9 cellular contexts compared by ENCODE assay signal in the genomic region with DNA sequence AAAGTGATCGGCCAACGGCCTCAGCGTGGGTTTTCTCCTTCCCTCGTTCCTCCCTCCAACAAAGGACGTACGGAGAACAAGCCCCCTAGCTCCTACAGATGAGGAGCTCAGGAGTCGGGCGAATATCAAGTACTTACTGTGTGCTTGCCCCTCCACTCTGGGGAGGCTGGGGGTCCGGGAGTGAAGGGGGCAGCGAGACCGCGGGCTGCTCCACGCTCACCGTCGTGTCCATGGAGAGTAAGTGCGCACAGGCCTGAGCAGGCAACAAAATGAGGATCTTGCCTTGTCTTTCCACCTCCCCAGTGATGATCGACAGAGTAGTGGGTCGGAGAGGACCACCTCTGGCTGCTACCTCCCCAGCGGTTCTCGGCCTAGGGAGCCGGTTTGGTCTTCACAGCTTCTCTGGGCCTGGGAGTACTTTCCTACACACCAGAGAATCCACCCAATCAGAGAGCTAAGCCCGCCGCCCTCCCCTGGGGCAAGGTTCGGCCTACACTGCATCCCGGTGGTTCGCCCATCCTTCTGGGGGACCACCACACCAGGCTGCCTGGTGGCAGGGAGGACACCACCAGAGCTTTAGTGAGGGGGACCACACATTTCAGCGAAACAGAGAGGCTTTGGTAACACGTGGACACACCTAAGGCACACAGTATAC. TPM values are rescaled to one million over a fixed set of nuclear protein-coding genes. Genes with fewer than 3 reads are reported as not detected.
DNase-seq lines count a peak whose midpoint lies in the region; ATAC-seq and TF ChIP-seq lines count a peak whose summit lies in the region.
"Had no signal": no experiment of that assay in that cellular context is flagged by ENCODE, and none has a peak within 500 bp of the region (broad histone marks: within the 10 kb centered on the region; RNA-seq: fewer than 3 reads in every experiment).

No MANE protein-coding gene starts in this region.

- no TSS peak for BruUV-seq in mammary epithelial cell (replicated peaks; lab: Mats Ljungman, UMichigan)

- H3K36me3 ChIP-seq in mammary epithelial cell (ENCODE audit: insufficient read depth, low read length) (no peaks in the 10 kb centered on the region), lower lobe of right lung (no peaks in the 10 kb centered on the region), thymus (ENCODE audit: control insufficient read depth, insufficient read depth) (no peaks in the 10 kb centered on the region)

- no peak overlapping the region for H3K4me2 ChIP-seq in mammary epithelial cell (ENCODE audit: insufficient read depth, low read depth, low read length)

- H3K27me3 ChIP-seq in mammary epithelial cell (ENCODE audit: insufficient read depth, low read length) (no peaks in the 10 kb centered on the region), lower lobe of right lung (ENCODE audit: low read depth) (no peaks in the 10 kb centered on the region), thymus (ENCODE audit: control insufficient read depth, insufficient read depth) (no peaks in the 10 kb centered on the region)

- WGBS in mammary epithelial cell (ENCODE audit: low coverage, missing lambda C conversion rate): 85% methylated on average over 11 of the region's 28 CpGs
- WGBS in thymus: 89% methylated on average over 28 of the region's 28 CpGs

- peak; percentile 57 for DNase-seq in activated CD8-positive, alpha-beta memory T cell treated with anti-CD3 and anti-CD28 coated beads for 24 hours
- no peak for DNase-seq in activated CD8-positive, alpha-beta memory T cell treated with anti-CD3 and anti-CD28 coated beads, Interleukin-2, amount 50 U/mL, for 4 hours
- no peak for DNase-seq in mammary epithelial cell
- DNase-seq in lower lobe of right lung: no peak
- DNase-seq in NCI-H2171 (lab: John Stamatoyannopoulos, UW): no peak

- no peaks in the 10 kb centered on the region for H4K20me1 ChIP-seq in mammary epithelial cell (ENCODE audit: insufficient read depth, low read length)

- H3K4me3 ChIP-seq in mammary epithelial cell (replicated peaks in 1 of 3; ENCODE audit: insufficient read depth in 1 of 3, low read depth in 2 of 3, low read length in 3 of 3) (no peak overlapping the region), lower lobe of right lung (peak overlapping the region; percentile 87), thymus (ENCODE audit: low read length) (peak overlapping the region; percentile 82)
- H3K4me3 ChIP-seq: SK-N-MC had no signal

- dilution Hi-C loops in mammary epithelial cell (cut with HindIII; ENCODE audit: low sequenced_read_pairs): no loop called here

- H3K79me2 ChIP-seq in mammary epithelial cell (ENCODE audit: insufficient read depth, low read length): no peaks in the 10 kb centered on the region

- peak overlapping the region; percentile 94 for H2AFZ ChIP-seq in mammary epithelial cell (ENCODE audit: low read depth, low read length)

- intact Hi-C loops in mammary epithelial cell (cut with micrococcal nuclease) (no loop called here), lower lobe of right lung (cut with DNase I) (no loop called here)

- no peak overlapping the region for H3K27ac ChIP-seq in mammary epithelial cell (ENCODE audit: insufficient read depth, low read depth, low read length)
- H3K27ac ChIP-seq in lower lobe of right lung: peak overlapping the region; percentile 86
- no peak overlapping the region for H3K27ac ChIP-seq in thymus (ENCODE audit: low read depth)
- H3K27ac ChIP-seq: SK-N-MC had no signal

- H3K9me3 ChIP-seq in mammary epithelial cell (replicated peaks; ENCODE audit: insufficient read depth, low read length): peaks cover 3% of the 10 kb centered on the region
- H3K9me3 ChIP-seq in lower lobe of right lung: peaks cover 11% of the 10 kb centered on the region
- H3K9me3 ChIP-seq in thymus (ENCODE audit: control insufficient read depth): no peaks in the 10 kb centered on the region

- no peak for TF ChIP-seq CTCF in mammary epithelial cell (conservative IDR thresholded peaks at IDR 0.05 in 1 of 2, IDR thresholded peaks at IDR 0.05 in 1 of 2; ENCODE audit: extremely low read depth in 1 of 2, insufficient read depth in 1 of 2, low read depth in 1 of 2, low read length in 2 of 2)
- no peak for TF ChIP-seq CTCF in lower lobe of right lung (IDR thresholded peaks at IDR 0.05)

- ATAC-seq in lower lobe of right lung (no peak), GM21423 (IDR thresholded peaks at IDR 0.05; ENCODE audit: unreplicated experiment) (no peak), GM18502 (IDR thresholded peaks at IDR 0.05; ENCODE audit: poor library complexity, unreplicated experiment) (no peak)

- CTCF ChIA-PET in mammary epithelial cell (lab: Charles Lee; ENCODE audit: low non-redundant PET): no interaction called here

- in situ Hi-C loops in mammary epithelial cell (cut with MboI; ENCODE audit: low sequenced_read_pairs in 2 of 2): no loop called here

- no peak overlapping the region for H3K9ac ChIP-seq in mammary epithelial cell (ENCODE audit: insufficient read depth, low read length)

- H3K4me1 ChIP-seq in mammary epithelial cell (ENCODE audit: insufficient read depth, low read length): no peaks in the 10 kb centered on the region
- H3K4me1 ChIP-seq in lower lobe of right lung: peaks cover 32% of the 10 kb centered on the region
- H3K4me1 ChIP-seq in thymus (ENCODE audit: control insufficient read depth, insufficient read depth, low read length): peaks cover 2% of the 10 kb centered on the region

RNA-seq across cellular contexts. Expression of a gene that starts 0.6 kb away (rescaled TPM):
- total RNA-seq in mammary epithelial cell: 1 to 10 TPM; 1.4 to 3.0 TPM
- polyA plus RNA-seq in mammary epithelial cell: 0.09 TPM
- polyA minus RNA-seq in mammary epithelial cell: not detected
- 36.9 TPM for total RNA-seq in lower lobe of right lung
- 6.8 TPM for polyA plus RNA-seq in thymus

RNA-seq across cellular contexts. Expression of a gene that starts 47.5 kb away (rescaled TPM):
- total RNA-seq in mammary epithelial cell: 10 to 100 TPM; 10.8 to 16.5 TPM
- 3.7 TPM for polyA plus RNA-seq in mammary epithelial cell
- polyA minus RNA-seq in mammary epithelial cell: 4.1 TPM
- 18.4 TPM for total RNA-seq in lower lobe of right lung
- 11.3 TPM for polyA plus RNA-seq in thymus

RNA-seq across cellular contexts. Expression of a gene that starts 47.9 kb away (rescaled TPM):
- total RNA-seq in mammary epithelial cell: 10 to 100 TPM; 28.3 to 41.8 TPM
- 36.8 TPM for polyA plus RNA-seq in mammary epithelial cell
- 164 TPM for polyA minus RNA-seq in mammary epithelial cell
- 26.3 TPM for total RNA-seq in lower lobe of right lung
- 21.9 TPM for polyA plus RNA-seq in thymus

Comparison
In these comparisons a context has a peak if more than half of its experiments do, and no peak if none do; other contexts are left out.
1. H3K4me3 ChIP-seq: peak in lower lobe of right lung (single experiment) and thymus (single experiment); none in mammary epithelial cell (0 of 3).